ENCODE assay signal across 8 cellular contexts in the genomic region with DNA sequence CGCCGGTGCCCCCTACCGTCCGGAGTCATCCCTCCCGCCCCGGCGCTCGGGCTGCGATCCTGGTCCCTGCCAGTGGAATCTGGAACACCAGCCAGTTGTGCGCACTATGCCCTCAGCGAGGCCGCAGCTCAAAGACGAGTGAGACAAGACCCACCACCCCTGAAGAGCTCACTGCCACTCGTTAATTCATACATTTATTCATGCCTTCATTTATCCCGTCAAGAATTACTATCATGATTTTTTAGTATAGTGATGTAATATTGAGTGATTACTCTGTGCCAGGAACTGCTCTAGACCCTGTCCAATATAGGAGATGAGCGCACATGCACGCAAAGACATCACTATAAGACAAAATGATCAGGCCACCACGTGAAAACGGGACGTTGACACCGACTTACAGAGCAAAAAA. TPM values are rescaled to one million over a fixed set of nuclear protein-coding genes. Genes with fewer than 3 reads are reported as not detected.
A peak's percentile ranks its signal among the peaks of the same experiment; 100 is the strongest.
DNase-seq lines count a peak whose midpoint lies in the region; FAIRE-seq and TF ChIP-seq lines count a peak whose summit lies in the region.

No MANE protein-coding gene starts in this region.

- FAIRE-seq in GM19239 (lab: Jason Lieb, UNC) = peak; percentile 14

- peak overlapping the region; percentile 98 for H3K4me3 Mint-ChIP-seq in MCF 10A (ENCODE audit: unreplicated experiment)

- CTCF ChIA-PET in MCF 10A (lab: Yijun Ruan, JAX) = interaction anchor here (0.7 to 3.0 kb wide), 46 partner anchors 11 to 1478 kb away, joined by 3 to 39 read pairs (median 4); a partner anchor contains a TSS

- no peaks in the 10 kb centered on the region for H3K9me3 Mint-ChIP-seq in MCF 10A (ENCODE audit: unreplicated experiment)

- H3K9me3 ChIP-seq in KOPT-K1 (ENCODE audit: insufficient read depth, low read length, poor library complexity, severe bottlenecking) = no peaks in the 10 kb centered on the region

- H3K36me3 ChIP-seq in KOPT-K1 (ENCODE audit: insufficient read depth, low read length) = no peaks in the 10 kb centered on the region; the same call in 1 of the 2 replicates

- BruUV-seq in MCF 10A (replicated peaks; lab: Mats Ljungman, UMichigan) = no TSS peak

- peaks cover 11% of the 10 kb centered on the region for H3K4me1 Mint-ChIP-seq in MCF 10A (ENCODE audit: insufficient read depth, unreplicated experiment)

- H3K27me3 Mint-ChIP-seq in MCF 10A (ENCODE audit: insufficient read depth, unreplicated experiment) = no peaks in the 10 kb centered on the region

- DNase-seq in CD1c-positive myeloid dendritic cell (ENCODE audit: extremely low spot score) = peak; percentile 11
- DNase-seq in GM19239 (ENCODE audit: insufficient read length, low spot score) = no peak
- DNase-seq in MCF 10A (ENCODE audit: unreplicated experiment) = peak; percentile 87
- DNase-seq in inferior parietal cortex (ENCODE audit: extremely low spot score) = peak; percentile 82
- peak; percentile 65 for DNase-seq in stimulated activated CD8-positive, alpha-beta memory T cell treated with anti-CD3 and anti-CD28 coated beads, Interleukin-7, amount 100 ng/mL, for 24 hours (ENCODE audit: low read depth)
- DNase-seq in SK-N-DZ (ENCODE audit: low spot score) = no peak
- DNase-seq in NCI-H774 (lab: John Stamatoyannopoulos, UW) = no peak

- H3K36me3 Mint-ChIP-seq in MCF 10A (ENCODE audit: insufficient read depth, unreplicated experiment) = no peaks in the 10 kb centered on the region

- peak overlapping the region; percentile 99 for H3K27ac Mint-ChIP-seq in MCF 10A (ENCODE audit: low read depth, unreplicated experiment)

- intact Hi-C loops in MCF 10A (cut with micrococcal nuclease) = loop anchor here (5.0 kb wide), 2 partner anchors 612 to 1407 kb away; no protein-coding TSS in a partner anchor

- peak overlapping the region; percentile 81 for H3K27ac ChIP-seq in KOPT-K1 (ENCODE audit: low read depth, low read length, poor library complexity, severe bottlenecking)

- peak; percentile 84 for TF ChIP-seq CTCF in MCF 10A (IDR thresholded peaks at IDR 0.05; ENCODE audit: unreplicated experiment)

- POLR2A ChIA-PET in MCF 10A (lab: Yijun Ruan, JAX) = interaction anchor here (0.6 to 2.1 kb wide), 38 partner anchors 8 to 1729 kb away, joined by 3 to 34 read pairs (median 4); a partner anchor contains a TSS

RNA-seq across cellular contexts. Expression of a gene that starts 0.3 kb away (rescaled TPM):
- 116 and 165 TPM in 2 replicates for total RNA-seq in MCF 10A (2022)
- 96.9 and 165 TPM in 2 replicates for polyA plus RNA-seq in SK-N-DZ (2014; cell fraction: cytosol; rRNA removed)
- 78.6 and 95.5 TPM in 2 replicates for polyA plus RNA-seq in SK-N-DZ (2014; cell fraction: nucleus; rRNA removed)

Comparison
In these comparisons a context has a peak if more than half of its experiments do, and no peak if none do; other contexts are left out.
1. DNase-seq: peak in CD1c-positive myeloid dendritic cell (single experiment), MCF 10A (single experiment), inferior parietal cortex (single experiment) and stimulated activated CD8-positive, alpha-beta memory T cell treated with anti-CD3 and anti-CD28 coated beads, Interleukin-7, amount 100 ng/mL, for 24 hours (single experiment); none in GM19239 (single experiment), SK-N-DZ (single experiment) and NCI-H774 (single experiment).